Comparison of ENCODE assay signal across 14 cellular contexts in genomic region chr19:16603090-16603489, GRCh38. TPM values are rescaled to one million over a fixed set of nuclear protein-coding genes. Genes with fewer than 3 reads are reported as not detected.
DNase-seq lines count a peak whose midpoint lies in the region; ATAC-seq and TF ChIP-seq lines count a peak whose summit lies in the region.
"Had no signal": no experiment of that assay in that cellular context is flagged by ENCODE, and none has a peak within 500 bp of the region (broad histone marks: within the 10 kb centered on the region; RNA-seq: fewer than 3 reads in every experiment).

No MANE protein-coding gene starts in this region.

- no peak overlapping the region for H3K4me2 ChIP-seq in neuronal stem cell (ENCODE audit: insufficient read depth, low read length, poor library complexity, severe bottlenecking)

- DNase-seq in left ventricle myocardium superior (peak; percentile 9), heart left ventricle (no peak), T-helper 17 cell (no peak), neuronal stem cell (ENCODE audit: low spot score) (no peak), KBM-7 (no peak), NCI-H82 treated with DMSO at 0.1 percent for 48 hours (lab: John Stamatoyannopoulos, UW; ENCODE audit: unreplicated experiment) (no peak), stomach (no peak)
- DNase-seq in activated naive CD4-positive, alpha-beta T cell treated with anti-CD3 and anti-CD28 coated beads for 36 hours, result no peak
- DNase-seq: ACHN; Calu3; CD4-positive, alpha-beta T cell; DMS 273 treated with DMSO at 0.1 percent for 48 hours had no signal

- H2AFZ ChIP-seq in neuronal stem cell (ENCODE audit: low read length), result no peak overlapping the region

- TF ChIP-seq CTCF in heart left ventricle (IDR thresholded peaks at IDR 0.05), result no peak
- no peak for TF ChIP-seq CTCF in stomach (IDR thresholded peaks at IDR 0.05)

- H3K36me3 ChIP-seq in heart left ventricle (no peaks in the 10 kb centered on the region), neuronal stem cell (replicated peaks in 1 of 2; ENCODE audit: control insufficient read depth in 2 of 2, insufficient read depth in 2 of 2, low read length in 2 of 2) (peaks cover 0 to 1% of the 10 kb centered on the region in 2 donors), stomach (peaks cover 0 to 5% (median 0%) of the 10 kb centered on the region in 4 donors)

- H3K27me3 ChIP-seq in heart left ventricle (no peaks in the 10 kb centered on the region), neuronal stem cell (ENCODE audit: control insufficient read depth in 3 of 3, insufficient read depth in 3 of 3, low read depth in 1 of 3, low read length in 3 of 3) (no peaks in the 10 kb centered on the region), stomach (no peaks in the 10 kb centered on the region)
- H3K27me3 ChIP-seq: BLaER1 treated with 17β-estradiol and CSF1 and Interleukin-3, amounts not matched to agents 10 nM and 100 nM had no signal

- 42 to 59% (median 56%) methylated on average over 3 of the region's 3 CpGs for WGBS in heart left ventricle, 4 donors
- no CpG with 5 or more reads among the region's 3 CpGs for WGBS in neuronal stem cell (ENCODE audit: extremely low coverage in 2 of 2, insufficient read length in 2 of 2, insufficient replicate concordance in 1 of 2), 2 donors
- WGBS in stomach, 5 donors, result 32 to 61% (median 39%) methylated on average over 3 of the region's 3 CpGs

- H3K4me1 ChIP-seq in heart left ventricle (peaks cover 5 to 92% (median 50%) of the 10 kb centered on the region in 12 donors), neuronal stem cell (ENCODE audit: control insufficient read depth in 2 of 2, insufficient read depth in 1 of 2, low read depth in 1 of 2, low read length in 2 of 2) (no peaks in the 10 kb centered on the region), stomach (peaks cover 25 to 81% (median 72%) of the 10 kb centered on the region in 4 donors)

- H3K18ac ChIP-seq in neuronal stem cell (ENCODE audit: low read length), result no peak overlapping the region

- H2BK15ac ChIP-seq in neuronal stem cell (ENCODE audit: low read length), result no peak overlapping the region

- no peak overlapping the region for H2BK120ac ChIP-seq in neuronal stem cell (ENCODE audit: low read depth, low read length)

- TF ChIP-seq POLR2A in heart left ventricle (IDR thresholded peaks at IDR 0.05) (no peak), stomach (IDR thresholded peaks at IDR 0.05) (no peak)

- no peaks in the 10 kb centered on the region for H3K36me3 Mint-ChIP-seq in T-helper 17 cell (ENCODE audit: low read depth)
- no peaks in the 10 kb centered on the region for H3K36me3 Mint-ChIP-seq in activated naive CD4-positive, alpha-beta T cell treated with anti-CD3 and anti-CD28 coated beads for 36 hours (ENCODE audit: low read depth)

- no peaks in the 10 kb centered on the region for H3K9me3 ChIP-seq in heart left ventricle
- H3K9me3 ChIP-seq in T-helper 17 cell (ENCODE audit: control insufficient read depth, low read length, poor library complexity, severe bottlenecking), result no peaks in the 10 kb centered on the region
- no peaks in the 10 kb centered on the region for H3K9me3 ChIP-seq in neuronal stem cell (replicated peaks in 1 of 2; ENCODE audit: control insufficient read depth in 2 of 2, insufficient read depth in 1 of 2, low read depth in 1 of 2, low read length in 2 of 2)
- H3K9me3 ChIP-seq in stomach, result no peaks in the 10 kb centered on the region
- H3K9me3 ChIP-seq: BLaER1 treated with 17β-estradiol and CSF1 and Interleukin-3, amounts not matched to agents 10 nM and 100 nM had no signal

- H3K79me1 ChIP-seq in neuronal stem cell (ENCODE audit: low read depth, low read length), result peaks cover 34% of the 10 kb centered on the region

- no peak overlapping the region for H4K91ac ChIP-seq in neuronal stem cell (ENCODE audit: low read depth, low read length, poor library complexity)

- H3K9me3 Mint-ChIP-seq in activated naive CD4-positive, alpha-beta T cell treated with anti-CD3 and anti-CD28 coated beads for 36 hours, result no peaks in the 10 kb centered on the region
- H3K9me3 Mint-ChIP-seq: CD4-positive, alpha-beta T cell had no signal

- no peak overlapping the region for H4K8ac ChIP-seq in neuronal stem cell (ENCODE audit: low read depth, low read length)

- H3K27ac ChIP-seq in heart left ventricle (no peak overlapping the region), neuronal stem cell (replicated peaks; ENCODE audit: low read length) (no peak overlapping the region), stomach (no peak overlapping the region)
- H3K27ac ChIP-seq: BLaER1 treated with 17β-estradiol and CSF1 and Interleukin-3, amounts not matched to agents 10 nM and 100 nM had no signal

- H2AK5ac ChIP-seq in neuronal stem cell (ENCODE audit: low read depth, low read length), result no peak overlapping the region

- H3K4me3 ChIP-seq in heart left ventricle, result no peak overlapping the region
- H3K4me3 ChIP-seq in neuronal stem cell (ENCODE audit: low read length in 2 of 2), result no peak overlapping the region
- no peak overlapping the region for H3K4me3 ChIP-seq in stomach
- H3K4me3 ChIP-seq: BLaER1 treated with 17β-estradiol and CSF1 and Interleukin-3, amounts not matched to agents 10 nM and 100 nM had no signal

- H3K14ac ChIP-seq in neuronal stem cell (ENCODE audit: low read length), result no peak overlapping the region

- H3K4ac ChIP-seq in neuronal stem cell (ENCODE audit: low read length), result no peak overlapping the region

- CTCF ChIA-PET in activated naive CD4-positive, alpha-beta T cell treated with anti-CD3 and anti-CD28 coated beads for 36 hours (lab: Charles Lee), result no interaction called here

- no peaks in the 10 kb centered on the region for H3K27me3 Mint-ChIP-seq in T-helper 17 cell
- H3K27me3 Mint-ChIP-seq in activated naive CD4-positive, alpha-beta T cell treated with anti-CD3 and anti-CD28 coated beads for 36 hours (ENCODE audit: low read depth), result no peaks in the 10 kb centered on the region
- H3K27me3 Mint-ChIP-seq: CD4-positive, alpha-beta T cell had no signal

- no peak for ATAC-seq in left ventricle myocardium superior
- ATAC-seq in heart left ventricle, result no peak
- ATAC-seq in T-helper 17 cell, result no peak
- ATAC-seq: HCT116 had no signal

- H3K9ac ChIP-seq in neuronal stem cell (ENCODE audit: low read depth, low read length, poor library complexity), result no peak overlapping the region
- H3K9ac ChIP-seq: BLaER1 treated with 17β-estradiol and CSF1 and Interleukin-3, amounts not matched to agents 10 nM and 100 nM had no signal

- peak overlapping the region; percentile 27 for H3K27ac Mint-ChIP-seq in T-helper 17 cell
- no peak overlapping the region for H3K27ac Mint-ChIP-seq in activated naive CD4-positive, alpha-beta T cell treated with anti-CD3 and anti-CD28 coated beads for 36 hours
- H3K27ac Mint-ChIP-seq: CD4-positive, alpha-beta T cell had no signal

- no peak overlapping the region for H2BK12ac ChIP-seq in neuronal stem cell (ENCODE audit: low read length)

- no peak for TF ChIP-seq EP300 in stomach (IDR thresholded peaks at IDR 0.05)

- peak overlapping the region; percentile 57 for H3K23ac ChIP-seq in neuronal stem cell (ENCODE audit: low read depth, low read length, poor library complexity)

- in situ Hi-C loops in KBM-7 (cut with MboI; ENCODE audit: low pct_unique_long_range_greater_than_20kb, low sequenced_read_pairs), result no loop called here

- H3K4me1 Mint-ChIP-seq in T-helper 17 cell, result peaks cover 20% of the 10 kb centered on the region
- peaks cover 31% of the 10 kb centered on the region for H3K4me1 Mint-ChIP-seq in activated naive CD4-positive, alpha-beta T cell treated with anti-CD3 and anti-CD28 coated beads for 36 hours (ENCODE audit: low read depth)

- H2BK5ac ChIP-seq in neuronal stem cell (ENCODE audit: low read length), result no peak overlapping the region

- intact Hi-C loops in left ventricle myocardium superior (cut with micrococcal nuclease), result no loop called here
- intact Hi-C loops in heart left ventricle (cut with DNase I), result no loop called here
- intact Hi-C loops in activated naive CD4-positive, alpha-beta T cell treated with anti-CD3 and anti-CD28 coated beads for 36 hours (cut with micrococcal nuclease), result no loop called here
- intact Hi-C loops in stomach (cut with DNase I; ENCODE audit: low total_unique reads), result no loop called here

- no peak overlapping the region for H3K4me3 Mint-ChIP-seq in T-helper 17 cell
- no peak overlapping the region for H3K4me3 Mint-ChIP-seq in activated naive CD4-positive, alpha-beta T cell treated with anti-CD3 and anti-CD28 coated beads for 36 hours
- H3K4me3 Mint-ChIP-seq: CD4-positive, alpha-beta T cell had no signal

RNA-seq across cellular contexts. Expression of gene MED26, which starts 24.9 kb away (rescaled TPM):
- total RNA-seq in left ventricle myocardium superior (4.9 TPM), heart left ventricle (1 to 10 TPM; 3.6 to 7.5 (median 4.6) TPM), T-helper 17 cell (10 to 100 TPM; 36.4 to 41.8 TPM), stomach (10 to 100 TPM in 2 of 5 donors, 1 to 10 TPM in 2, under 1 TPM in 1; 0.58 to 41.7 (median 6.2) TPM)
- polyA plus RNA-seq in heart left ventricle (1 to 10 TPM; 4.3 to 5.6 TPM), stomach (1 to 10 TPM; 2.9 to 4.8 (median 3.8) TPM)
- polyA plus RNA-seq in neuronal stem cell (2013, experiment 1 of 2), result 4.4 TPM
- polyA plus RNA-seq in neuronal stem cell (2013, experiment 2 of 2), result 4.7 TPM
- 10 to 100 TPM; 11.3 to 11.9 TPM for total RNA-seq in activated naive CD4-positive, alpha-beta T cell treated with anti-CD3 and anti-CD28 coated beads for 36 hours

RNA-seq across cellular contexts. Expression of gene SLC35E1, which starts 30.9 kb away (rescaled TPM):
- total RNA-seq in left ventricle myocardium superior (22.9 TPM), heart left ventricle (10 to 100 TPM; 20.4 to 44.0 (median 24.0) TPM), T-helper 17 cell (10 to 100 TPM; 68.1 to 75.9 TPM), stomach (10 to 100 TPM; 18.3 to 63.7 (median 52.5) TPM)
- polyA plus RNA-seq in heart left ventricle (10 to 100 TPM; 21.2 to 33.9 TPM), stomach (10 to 100 TPM; 16.2 to 21.7 (median 16.8) TPM)
- 23.9 TPM for polyA plus RNA-seq in neuronal stem cell (2013, experiment 1 of 2)
- 24.3 TPM for polyA plus RNA-seq in neuronal stem cell (2013, experiment 2 of 2)
- 10 to 100 TPM; 21.7 to 22.1 TPM for total RNA-seq in activated naive CD4-positive, alpha-beta T cell treated with anti-CD3 and anti-CD28 coated beads for 36 hours

RNA-seq across cellular contexts. Expression of gene SMIM7, which starts 56.9 kb away (rescaled TPM):
- total RNA-seq in left ventricle myocardium superior (32.5 TPM), heart left ventricle (10 to 100 TPM; 27.1 to 52.6 (median 45.2) TPM), T-helper 17 cell (10 to 100 TPM; 60.7 to 70.2 TPM), stomach (100 to 1,000 TPM in 2 of 5 donors, 10 to 100 TPM in 3; 35.9 to 224 (median 93.4) TPM)
- polyA plus RNA-seq in heart left ventricle (10 to 100 TPM; 44.6 to 73.1 TPM), stomach (100 to 1,000 TPM in 1 of 3 donors, 10 to 100 TPM in 2; 78.3 to 106 (median 83.0) TPM)
- 72.1 TPM for polyA plus RNA-seq in neuronal stem cell (2013, experiment 1 of 2)
- 73.2 TPM for polyA plus RNA-seq in neuronal stem cell (2013, experiment 2 of 2)
- total RNA-seq in activated naive CD4-positive, alpha-beta T cell treated with anti-CD3 and anti-CD28 coated beads for 36 hours, result 10 to 100 TPM; 51.0 to 59.2 TPM

RNA-seq across cellular contexts. Expression of gene TMEM38A, which starts 57.8 kb away (rescaled TPM):
- total RNA-seq in left ventricle myocardium superior (50.5 TPM), heart left ventricle (10 to 100 TPM; 13.7 to 37.3 (median 27.2) TPM), T-helper 17 cell (under 1 TPM; 0.27 to 0.42 TPM), stomach (10 to 100 TPM in 2 of 5 donors, 1 to 10 TPM in 2, under 1 TPM in 1; 0.58 to 69.4 (median 8.9) TPM)
- polyA plus RNA-seq in heart left ventricle (10 to 100 TPM; 26.6 to 47.4 TPM), stomach (10 to 100 TPM in 1 of 3 donors, 1 to 10 TPM in 2; 5.2 to 13.6 (median 6.3) TPM)
- polyA plus RNA-seq in neuronal stem cell (2013, experiment 1 of 2), result 1.0 TPM
- 1.1 TPM for polyA plus RNA-seq in neuronal stem cell (2013, experiment 2 of 2)
- total RNA-seq in activated naive CD4-positive, alpha-beta T cell treated with anti-CD3 and anti-CD28 coated beads for 36 hours, result under 1 TPM; 0.49 to 0.83 TPM
